ENCODE assay signal across 25 cellular contexts in genomic region chr5:158028349-158028748, GRCh38.
DNase-seq lines count a peak whose midpoint lies in the region; ATAC-seq and TF ChIP-seq lines count a peak whose summit lies in the region.
"Had no signal": no experiment of that assay in that cellular context is flagged by ENCODE, and none has a peak within 500 bp of the region (broad histone marks: within the 10 kb centered on the region; RNA-seq: fewer than 3 reads in every experiment).

No MANE protein-coding gene starts in this region.

- H3K36me3 ChIP-seq in esophagus muscularis mucosa (no peaks in the 10 kb centered on the region), right lobe of liver (no peaks in the 10 kb centered on the region), stomach (no peaks in the 10 kb centered on the region)
- H3K36me3 ChIP-seq: BLaER1 treated with 17β-estradiol and CSF1 and Interleukin-3, amounts not matched to agents 10 nM and 100 nM; HAP-1; SJCRH30 had no signal

- no peak for TF ChIP-seq EP300 in esophagus muscularis mucosa (IDR thresholded peaks at IDR 0.05)
- no peak for TF ChIP-seq EP300 in stomach (IDR thresholded peaks at IDR 0.05)

- intact Hi-C loops in esophagus muscularis mucosa (cut with DNase I): no loop called here
- intact Hi-C loops in right lobe of liver (cut with DNase I): no loop called here
- intact Hi-C loops in stomach (cut with DNase I; ENCODE audit: low total_unique reads): no loop called here
- intact Hi-C loops in activated CD4-positive, alpha-beta memory T cell treated with anti-CD3 and anti-CD28 coated beads for 36 hours (cut with micrococcal nuclease): no loop called here

- ATAC-seq in right lobe of liver: peak; percentile 68 to 77 (median 72)
- ATAC-seq: GM23338, Right ventricle myocardium inferior had no signal

- H3K27ac Mint-ChIP-seq in progenitor cell of endocrine pancreas: peak overlapping the region; percentile 46
- no peak overlapping the region for H3K27ac Mint-ChIP-seq in activated CD4-positive, alpha-beta memory T cell treated with anti-CD3 and anti-CD28 coated beads for 36 hours
- H3K27ac Mint-ChIP-seq: CD4-positive, alpha-beta T cell; GM23338; HFFc6 had no signal

- peaks cover 36% of the 10 kb centered on the region for H3K4me1 Mint-ChIP-seq in progenitor cell of endocrine pancreas (ENCODE audit: low read depth)
- H3K4me1 Mint-ChIP-seq in activated CD4-positive, alpha-beta memory T cell treated with anti-CD3 and anti-CD28 coated beads for 36 hours (ENCODE audit: low read depth): peaks cover 5% of the 10 kb centered on the region

- H3K4me1 ChIP-seq in esophagus muscularis mucosa (no peaks in the 10 kb centered on the region), right lobe of liver (peaks cover 0 to 42% (median 17%) of the 10 kb centered on the region in 4 donors), stomach (no peaks in the 10 kb centered on the region)
- H3K4me1 ChIP-seq: SJCRH30 had no signal

- no peaks in the 10 kb centered on the region for H3K36me3 Mint-ChIP-seq in progenitor cell of endocrine pancreas (ENCODE audit: insufficient read depth)
- H3K36me3 Mint-ChIP-seq in activated CD4-positive, alpha-beta memory T cell treated with anti-CD3 and anti-CD28 coated beads for 36 hours: no peaks in the 10 kb centered on the region

- no peak overlapping the region for H3K4me3 Mint-ChIP-seq in progenitor cell of endocrine pancreas (ENCODE audit: low read depth)
- no peak overlapping the region for H3K4me3 Mint-ChIP-seq in activated CD4-positive, alpha-beta memory T cell treated with anti-CD3 and anti-CD28 coated beads for 36 hours
- H3K4me3 Mint-ChIP-seq: CD4-positive, alpha-beta T cell; GM23338; HFFc6 had no signal

- H3K9me3 ChIP-seq in esophagus muscularis mucosa: no peaks in the 10 kb centered on the region
- no peaks in the 10 kb centered on the region for H3K9me3 ChIP-seq in right lobe of liver
- H3K9me3 ChIP-seq in stomach: no peaks in the 10 kb centered on the region
- H3K9me3 ChIP-seq: HAP-1, SJCRH30 had no signal

- no peak for TF ChIP-seq POLR2A in esophagus muscularis mucosa (IDR thresholded peaks at IDR 0.05; ENCODE audit: low read depth)
- TF ChIP-seq POLR2A in right lobe of liver (IDR thresholded peaks at IDR 0.05): no peak
- no peak for TF ChIP-seq POLR2A in stomach (IDR thresholded peaks at IDR 0.05)

- H3K4me3 ChIP-seq in esophagus muscularis mucosa (no peak overlapping the region), right lobe of liver (no peak overlapping the region), stomach (no peak overlapping the region)
- H3K4me3 ChIP-seq: BLaER1 treated with 17β-estradiol and CSF1 and Interleukin-3, amounts not matched to agents 10 nM and 100 nM; GM23338; HAP-1; PC-9; SJCRH30 had no signal

- CTCF ChIA-PET in activated CD4-positive, alpha-beta memory T cell treated with anti-CD3 and anti-CD28 coated beads for 36 hours (lab: Charles Lee): interaction anchor here (0.7 kb wide), 1 partner anchor 38 kb away, joined by 4 read pairs; no protein-coding TSS in a partner anchor

- no peaks in the 10 kb centered on the region for H3K27me3 Mint-ChIP-seq in progenitor cell of endocrine pancreas
- peaks cover 27% of the 10 kb centered on the region for H3K27me3 Mint-ChIP-seq in activated CD4-positive, alpha-beta memory T cell treated with anti-CD3 and anti-CD28 coated beads for 36 hours

- DNase-seq in esophagus muscularis mucosa (ENCODE audit: extremely low spot score): peak; percentile 42
- DNase-seq in right lobe of liver: no peak
- DNase-seq in progenitor cell of endocrine pancreas (ENCODE audit: low spot score, unreplicated experiment): no peak
- DNase-seq in stomach: no peak
- DNase-seq in DMS 273 (lab: John Stamatoyannopoulos, UW; ENCODE audit: unreplicated experiment): no peak
- no peak for DNase-seq in NCI-H1436 treated with DMSO at 0.1 percent for 48 hours (lab: John Stamatoyannopoulos, UW)
- DNase-seq in activated CD4-positive, alpha-beta memory T cell treated with anti-CD3 and anti-CD28 coated beads for 36 hours: no peak
- DNase-seq: AML-193; CD4-positive, alpha-beta T cell; HFFc6; Karpas-422; NCI-H1092; NCI-H1417 treated with DMSO at 0.1 percent for 48 hours; NCI-H187; NCI-H2081 treated with DMSO at 0.1 percent for 48 hours; NCI-H2171; NCI-H524; NCI-H774; PC-9; SJCRH30 had no signal

- 84% methylated on average over 2 of the region's 2 CpGs for WGBS in esophagus muscularis mucosa
- WGBS in right lobe of liver (ENCODE audit: insufficient coverage, low coverage, low lambda C conversion rate, missing lambda C conversion rate): 29% methylated on average over 2 of the region's 2 CpGs
- 23 to 50% (median 35%) methylated on average over 2 of the region's 2 CpGs for WGBS in stomach, 5 donors

- peak overlapping the region; percentile 56 for H3K27ac ChIP-seq in VCaP
- H3K27ac ChIP-seq in esophagus muscularis mucosa (replicated peaks in 1 of 4): no peak overlapping the region
- peak overlapping the region in 1 of 3 donors; percentile 68 for H3K27ac ChIP-seq in right lobe of liver
- H3K27ac ChIP-seq in stomach: no peak overlapping the region
- H3K27ac ChIP-seq: BLaER1 treated with 17β-estradiol and CSF1 and Interleukin-3, amounts not matched to agents 10 nM and 100 nM; PC-9; SJCRH30 had no signal

- TF ChIP-seq CTCF in VCaP (conservative IDR thresholded peaks at IDR 0.05): no peak
- no peak for TF ChIP-seq CTCF in esophagus muscularis mucosa (IDR thresholded peaks at IDR 0.05)
- no peak for TF ChIP-seq CTCF in right lobe of liver (IDR thresholded peaks at IDR 0.05)
- no peak for TF ChIP-seq CTCF in progenitor cell of endocrine pancreas (IDR thresholded peaks at IDR 0.05; ENCODE audit: unreplicated experiment)
- no peak for TF ChIP-seq CTCF in stomach (IDR thresholded peaks at IDR 0.05)

- POLR2A ChIA-PET in activated CD4-positive, alpha-beta memory T cell treated with anti-CD3 and anti-CD28 coated beads for 36 hours (lab: Charles Lee): interaction anchor here (0.7 kb wide), 1 partner anchor 112 kb away, joined by 3 read pairs; no protein-coding TSS in a partner anchor

- H3K27me3 ChIP-seq in esophagus muscularis mucosa: no peaks in the 10 kb centered on the region
- H3K27me3 ChIP-seq in right lobe of liver: no peaks in the 10 kb centered on the region
- peaks cover 0 to 10% (median 0%) of the 10 kb centered on the region in 3 donors for H3K27me3 ChIP-seq in stomach
- H3K27me3 ChIP-seq: BLaER1 treated with 17β-estradiol and CSF1 and Interleukin-3, amounts not matched to agents 10 nM and 100 nM; SJCRH30 had no signal

- peaks cover 3% of the 10 kb centered on the region for H3K9me3 Mint-ChIP-seq in progenitor cell of endocrine pancreas (ENCODE audit: low read depth)
- H3K9me3 Mint-ChIP-seq in activated CD4-positive, alpha-beta memory T cell treated with anti-CD3 and anti-CD28 coated beads for 36 hours: no peaks in the 10 kb centered on the region
- H3K9me3 Mint-ChIP-seq: CD4-positive, alpha-beta T cell had no signal
